8 cellular contexts compared by ENCODE assay signal in genomic region chr12:109994262-109995175, GRCh38. TPM values are rescaled to one million over a fixed set of nuclear protein-coding genes. Genes with fewer than 3 reads are reported as not detected.
DNase-seq lines count a peak whose midpoint lies in the region; ATAC-seq and TF ChIP-seq lines count a peak whose summit lies in the region.

No MANE protein-coding gene starts in this region.

- no peaks in the 10 kb centered on the region for H3K27me3 Mint-ChIP-seq in stimulated activated naive CD8-positive, alpha-beta T cell treated with anti-CD3 and anti-CD28 coated beads, Interleukin-15, Interleukin-2, amounts not matched to agents 100 ng/mL and 50 ng/mL, for 24 hours

- 37% methylated on average over 8 of the region's 8 CpGs for WGBS in right lobe of liver (ENCODE audit: insufficient coverage, low coverage, low lambda C conversion rate, missing lambda C conversion rate)

- H3K9me3 ChIP-seq in right lobe of liver, result no peaks in the 10 kb centered on the region

- peak overlapping the region; percentile 87 for H3K27ac Mint-ChIP-seq in stimulated activated naive CD8-positive, alpha-beta T cell treated with anti-CD3 and anti-CD28 coated beads, Interleukin-15, Interleukin-2, amounts not matched to agents 100 ng/mL and 50 ng/mL, for 24 hours
- H3K27ac Mint-ChIP-seq in activated naive CD4-positive, alpha-beta T cell treated with anti-CD3 and anti-CD28 coated beads, Interleukin-2, amount 50 U/mL, for 72 hours, result peak overlapping the region; percentile 11 to 92

- intact Hi-C loops in right lobe of liver (cut with DNase I), result no loop called here

- H3K4me1 ChIP-seq in right lobe of liver, result peaks cover 0 to 13% (median 3%) of the 10 kb centered on the region in 4 donors

- peak overlapping the region; percentile 95 to 99 (median 98) for H3K4me3 ChIP-seq in right lobe of liver

- no peak for TF ChIP-seq CTCF in right lobe of liver (IDR thresholded peaks at IDR 0.05)

- no peaks in the 10 kb centered on the region for H3K27me3 ChIP-seq in right lobe of liver

- no peak for ATAC-seq in stimulated activated naive CD8-positive, alpha-beta T cell treated with anti-CD3 and anti-CD28 coated beads, Interleukin-15, Interleukin-2, amounts not matched to agents 100 U/mL and 50 U/mL, for 24 hours
- no peak for ATAC-seq in activated naive CD4-positive, alpha-beta T cell treated with anti-CD3 and anti-CD28 coated beads, Interleukin-2, amount 50 U/mL, for 72 hours
- no peak for ATAC-seq in right lobe of liver
- no peak for ATAC-seq in HG02870 (IDR thresholded peaks at IDR 0.05; ENCODE audit: unreplicated experiment)

- no peak for TF ChIP-seq POLR2A in right lobe of liver (IDR thresholded peaks at IDR 0.05)

- no peaks in the 10 kb centered on the region for H3K9me3 Mint-ChIP-seq in stimulated activated naive CD8-positive, alpha-beta T cell treated with anti-CD3 and anti-CD28 coated beads, Interleukin-15, Interleukin-2, amounts not matched to agents 100 ng/mL and 50 ng/mL, for 24 hours
- H3K9me3 Mint-ChIP-seq in activated naive CD4-positive, alpha-beta T cell treated with anti-CD3 and anti-CD28 coated beads, Interleukin-2, amount 50 U/mL, for 72 hours, result no peaks in the 10 kb centered on the region

- peak overlapping the region; percentile 95 for H3K4me3 Mint-ChIP-seq in stimulated activated naive CD8-positive, alpha-beta T cell treated with anti-CD3 and anti-CD28 coated beads, Interleukin-15, Interleukin-2, amounts not matched to agents 100 ng/mL and 50 ng/mL, for 24 hours

- peaks cover 33% of the 10 kb centered on the region for H3K36me3 Mint-ChIP-seq in stimulated activated naive CD8-positive, alpha-beta T cell treated with anti-CD3 and anti-CD28 coated beads, Interleukin-15, Interleukin-2, amounts not matched to agents 100 ng/mL and 50 ng/mL, for 24 hours (ENCODE audit: low read depth)
- peaks cover 19 to 20% of the 10 kb centered on the region in 2 donors for H3K36me3 Mint-ChIP-seq in activated naive CD4-positive, alpha-beta T cell treated with anti-CD3 and anti-CD28 coated beads, Interleukin-2, amount 50 U/mL, for 72 hours

- peak overlapping the region in 2 of 3 donors; percentile 90 to 97 for H3K27ac ChIP-seq in right lobe of liver

- H3K4me1 Mint-ChIP-seq in stimulated activated naive CD8-positive, alpha-beta T cell treated with anti-CD3 and anti-CD28 coated beads, Interleukin-15, Interleukin-2, amounts not matched to agents 100 ng/mL and 50 ng/mL, for 24 hours (ENCODE audit: low read depth), result peaks cover 67% of the 10 kb centered on the region

- no peak for DNase-seq in stimulated activated naive CD8-positive, alpha-beta T cell treated with anti-CD3 and anti-CD28 coated beads, Interleukin-15, Interleukin-2, amounts not matched to agents 100 U/mL and 50 U/mL, for 24 hours
- DNase-seq in activated naive CD4-positive, alpha-beta T cell treated with anti-CD3 and anti-CD28 coated beads, Interleukin-2, amount 50 U/mL, for 72 hours (ENCODE audit: low spot score in 2 of 2), result no peak
- no peak for DNase-seq in right lobe of liver
- no peak for DNase-seq in foreskin melanocyte
- DNase-seq in ureter (ENCODE audit: low spot score), result no peak
- DNase-seq in AG08396 (ENCODE audit: low spot score), result no peak

- peaks cover 0 to 18% (median 3%) of the 10 kb centered on the region in 4 donors for H3K36me3 ChIP-seq in right lobe of liver

RNA-seq across cellular contexts. Expression of gene GIT2, which starts 1.6 kb away (rescaled TPM):
- 10 to 100 TPM; 64.3 to 70.1 TPM for total RNA-seq in activated naive CD4-positive, alpha-beta T cell treated with anti-CD3 and anti-CD28 coated beads, Interleukin-2, amount 50 U/mL, for 72 hours
- total RNA-seq in right lobe of liver, result 10 to 100 TPM; 13.3 to 24.8 (median 16.8) TPM
- 55.5 TPM for total RNA-seq in ureter

RNA-seq across cellular contexts. Expression of gene ANKRD13A, which starts 4.7 kb away (rescaled TPM):
- 10 to 100 TPM; 64.7 to 65.2 TPM for total RNA-seq in activated naive CD4-positive, alpha-beta T cell treated with anti-CD3 and anti-CD28 coated beads, Interleukin-2, amount 50 U/mL, for 72 hours
- 10 to 100 TPM; 14.4 to 33.7 (median 24.6) TPM for total RNA-seq in right lobe of liver
- 50.9 TPM for total RNA-seq in ureter

RNA-seq across cellular contexts. Expression of gene C12orf76, which starts 53.8 kb away (rescaled TPM):
- total RNA-seq in activated naive CD4-positive, alpha-beta T cell treated with anti-CD3 and anti-CD28 coated beads, Interleukin-2, amount 50 U/mL, for 72 hours, result 10 to 100 TPM in 1 of 2 donors, 1 to 10 TPM in 1; 6.4 to 12.7 TPM
- total RNA-seq in right lobe of liver (10 to 100 TPM in 1 of 6 experiments, 1 to 10 TPM in 5; 3.0 to 10.1 (median 6.4) TPM), ureter (14.1 TPM)
